ENCODE assay signal across 1 cellular context in the genomic region with DNA sequence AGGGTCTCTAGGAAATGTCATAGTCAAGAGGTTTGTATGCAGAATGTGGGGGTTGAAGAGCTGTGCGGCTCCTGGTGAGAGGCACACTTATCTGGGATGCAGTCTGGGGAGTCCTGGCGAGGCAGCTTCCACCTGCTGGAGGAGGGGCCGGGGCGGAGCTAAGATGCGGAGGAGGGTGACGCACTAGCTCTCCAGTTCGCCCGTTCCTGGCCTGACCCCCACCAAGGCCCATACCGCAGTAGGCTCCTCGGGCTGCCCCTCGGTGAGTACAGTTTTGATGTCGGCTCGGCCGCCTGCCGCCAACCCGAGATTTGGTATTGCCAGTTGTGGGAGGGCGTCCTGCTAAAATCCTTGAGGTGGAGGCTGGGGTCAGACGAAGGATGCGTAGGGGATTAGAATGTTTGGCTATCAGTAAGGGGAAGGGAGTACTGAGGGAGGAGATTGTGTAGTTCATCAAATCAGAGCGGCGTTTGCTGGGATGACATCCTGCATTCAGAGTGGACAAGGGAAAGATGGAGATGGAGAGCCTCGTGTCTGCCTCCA.
TF ChIP-seq lines count a peak whose summit lies in the region.

Gene SCG5, plus strand, starts transcription at position 194 of the 543 bp plus-strand sequence. CDS start 1,883 bp downstream, outside the sequence.

TF ChIP-seq in K562, 482 proteins besides CTCF, POLR2A, EP300 and RAD21 (continued from another document):
- TF ChIP-seq, protein P1, sequence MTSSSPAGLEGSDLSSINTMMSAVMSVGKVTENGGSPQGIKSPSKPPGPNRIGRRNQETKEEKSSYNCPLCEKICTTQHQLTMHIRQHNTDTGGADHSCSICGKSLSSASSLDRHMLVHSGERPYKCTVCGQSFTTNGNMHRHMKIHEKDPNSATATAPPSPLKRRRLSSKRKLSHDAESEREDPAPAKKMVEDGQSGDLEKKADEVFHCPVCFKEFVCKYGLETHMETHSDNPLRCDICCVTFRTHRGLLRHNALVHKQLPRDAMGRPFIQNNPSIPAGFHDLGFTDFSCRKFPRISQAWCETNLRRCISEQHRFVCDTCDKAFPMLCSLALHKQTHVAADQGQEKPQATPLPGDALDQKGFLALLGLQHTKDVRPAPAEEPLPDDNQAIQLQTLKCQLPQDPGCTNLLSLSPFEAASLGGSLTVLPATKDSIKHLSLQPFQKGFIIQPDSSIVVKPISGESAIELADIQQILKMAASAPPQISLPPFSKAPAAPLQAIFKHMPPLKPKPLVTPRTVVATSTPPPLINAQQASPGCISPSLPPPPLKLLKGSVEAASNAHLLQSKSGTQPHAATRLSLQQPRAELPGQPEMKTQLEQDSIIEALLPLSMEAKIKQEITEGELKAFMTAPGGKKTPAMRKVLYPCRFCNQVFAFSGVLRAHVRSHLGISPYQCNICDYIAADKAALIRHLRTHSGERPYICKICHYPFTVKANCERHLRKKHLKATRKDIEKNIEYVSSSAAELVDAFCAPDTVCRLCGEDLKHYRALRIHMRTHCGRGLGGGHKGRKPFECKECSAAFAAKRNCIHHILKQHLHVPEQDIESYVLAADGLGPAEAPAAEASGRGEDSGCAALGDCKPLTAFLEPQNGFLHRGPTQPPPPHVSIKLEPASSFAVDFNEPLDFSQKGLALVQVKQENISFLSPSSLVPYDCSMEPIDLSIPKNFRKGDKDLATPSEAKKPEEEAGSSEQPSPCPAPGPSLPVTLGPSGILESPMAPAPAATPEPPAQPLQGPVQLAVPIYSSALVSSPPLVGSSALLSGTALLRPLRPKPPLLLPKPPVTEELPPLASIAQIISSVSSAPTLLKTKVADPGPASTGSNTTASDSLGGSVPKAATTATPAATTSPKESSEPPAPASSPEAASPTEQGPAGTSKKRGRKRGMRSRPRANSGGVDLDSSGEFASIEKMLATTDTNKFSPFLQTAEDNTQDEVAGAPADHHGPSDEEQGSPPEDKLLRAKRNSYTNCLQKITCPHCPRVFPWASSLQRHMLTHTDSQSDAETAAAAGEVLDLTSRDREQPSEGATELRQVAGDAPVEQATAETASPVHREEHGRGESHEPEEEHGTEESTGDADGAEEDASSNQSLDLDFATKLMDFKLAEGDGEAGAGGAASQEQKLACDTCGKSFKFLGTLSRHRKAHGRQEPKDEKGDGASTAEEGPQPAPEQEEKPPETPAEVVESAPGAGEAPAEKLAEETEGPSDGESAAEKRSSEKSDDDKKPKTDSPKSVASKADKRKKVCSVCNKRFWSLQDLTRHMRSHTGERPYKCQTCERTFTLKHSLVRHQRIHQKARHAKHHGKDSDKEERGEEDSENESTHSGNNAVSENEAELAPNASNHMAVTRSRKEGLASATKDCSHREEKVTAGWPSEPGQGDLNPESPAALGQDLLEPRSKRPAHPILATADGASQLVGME (CRISPR knock-in tag; IDR thresholded peaks at IDR 0.05), result no peak
- TF ChIP-seq ASH1L (IDR thresholded peaks at IDR 0.05; ENCODE audit: borderline replicate concordance, low read depth, partially characterized antibody) (no peak), ZBTB12 (CRISPR knock-in tag; IDR thresholded peaks at IDR 0.05) (no peak), ZNF134 (CRISPR knock-in tag; conservative IDR thresholded peaks at IDR 0.05) (no peak), RAD51 (IDR thresholded peaks at IDR 0.05; ENCODE audit: borderline replicate concordance, low read depth) (no peak), DEAF1 (CRISPR knock-in tag; IDR thresholded peaks at IDR 0.05) (no peak), THRB (CRISPR knock-in tag; conservative IDR thresholded peaks at IDR 0.05) (no peak), GATAD2A (IDR thresholded peaks at IDR 0.05) (no peak), C11orf30 (IDR thresholded peaks at IDR 0.05; ENCODE audit: low read depth) (no peak), RBM22 (IDR thresholded peaks at IDR 0.05; ENCODE audit: low read depth, low read length, poor library complexity, severe bottlenecking) (peak; percentile 46), RCOR1 (IDR thresholded peaks at IDR 0.05; ENCODE audit: borderline replicate concordance in 1 of 2, low read depth in 2 of 2, low read length in 2 of 2) (peak in 1 of 2 experiments; percentile 34; a peak in 2 of 4 replicates), FOS (IDR thresholded peaks at IDR 0.05; ENCODE audit: extremely low read depth, insufficient read length) (no peak), HMGN3 (IDR thresholded peaks at IDR 0.05; ENCODE audit: borderline replicate concordance, extremely low read depth, insufficient read length, low read depth, low read length) (peak; percentile 31), E2F5 (CRISPR knock-in tag; IDR thresholded peaks at IDR 0.05) (no peak), CBFA2T3 (IDR thresholded peaks at IDR 0.05) (peak; percentile 59), MYNN (IDR thresholded peaks at IDR 0.05) (peak; percentile 76), MYNN (CRISPR knock-in tag; IDR thresholded peaks at IDR 0.05) (no peak), POLR2G (IDR thresholded peaks at IDR 0.05; ENCODE audit: low read depth, low read length) (peak; percentile 83), BHLHE40 (IDR thresholded peaks at IDR 0.05; ENCODE audit: low read length) (no peak), ZFP1 (CRISPR knock-in tag; IDR thresholded peaks at IDR 0.05) (no peak), ERF (CRISPR knock-in tag; IDR thresholded peaks at IDR 0.05) (no peak), TAL1 (IDR thresholded peaks at IDR 0.05) (peak; percentile 7; the same call in 1 of the 2 replicates), ZNF668 (CRISPR knock-in tag; IDR thresholded peaks at IDR 0.05) (no peak), CREM (IDR thresholded peaks at IDR 0.05; ENCODE audit: low read depth) (peak; percentile 37; the same call in 1 of the 2 replicates), CSDE1 (IDR thresholded peaks at IDR 0.05) (no peak), CTBP1 (IDR thresholded peaks at IDR 0.05; ENCODE audit: borderline replicate concordance) (peak; percentile 80), KDM1A (IDR thresholded peaks at IDR 0.05) (peak; percentile 69 to 78)
